ENCODE assay signal across 1 cellular context in genomic region chr5:116842514-116842924, GRCh38.
A peak's percentile ranks its signal among the peaks of the same experiment; 100 is the strongest.
TF ChIP-seq lines count a peak whose summit lies in the region.

No MANE protein-coding gene starts in this region.

TF ChIP-seq in HEK293, 187 proteins besides CTCF, POLR2A, EP300 and RAD21 (continued from another document):
- TF ChIP-seq ZSCAN5A (tag by site-specific recombination; IDR thresholded peaks at IDR 0.05), result no peak
- TF ChIP-seq, protein P1, sequence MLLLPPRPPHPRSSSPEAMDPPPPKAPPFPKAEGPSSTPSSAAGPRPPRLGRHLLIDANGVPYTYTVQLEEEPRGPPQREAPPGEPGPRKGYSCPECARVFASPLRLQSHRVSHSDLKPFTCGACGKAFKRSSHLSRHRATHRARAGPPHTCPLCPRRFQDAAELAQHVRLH (tag by site-specific recombination; IDR thresholded peaks at IDR 0.05), result peak; percentile 45; the same call in 1 of the 2 replicates
- no peak for TF ChIP-seq ZNF155 (tag by site-specific recombination; IDR thresholded peaks at IDR 0.05)
- TF ChIP-seq EGR2 (tag by site-specific recombination; IDR thresholded peaks at IDR 0.05; ENCODE audit: low read depth), result no peak
- TF ChIP-seq ZNF843 (tag by site-specific recombination; IDR thresholded peaks at IDR 0.05), result peak; percentile 97
- TF ChIP-seq, protein P2, sequence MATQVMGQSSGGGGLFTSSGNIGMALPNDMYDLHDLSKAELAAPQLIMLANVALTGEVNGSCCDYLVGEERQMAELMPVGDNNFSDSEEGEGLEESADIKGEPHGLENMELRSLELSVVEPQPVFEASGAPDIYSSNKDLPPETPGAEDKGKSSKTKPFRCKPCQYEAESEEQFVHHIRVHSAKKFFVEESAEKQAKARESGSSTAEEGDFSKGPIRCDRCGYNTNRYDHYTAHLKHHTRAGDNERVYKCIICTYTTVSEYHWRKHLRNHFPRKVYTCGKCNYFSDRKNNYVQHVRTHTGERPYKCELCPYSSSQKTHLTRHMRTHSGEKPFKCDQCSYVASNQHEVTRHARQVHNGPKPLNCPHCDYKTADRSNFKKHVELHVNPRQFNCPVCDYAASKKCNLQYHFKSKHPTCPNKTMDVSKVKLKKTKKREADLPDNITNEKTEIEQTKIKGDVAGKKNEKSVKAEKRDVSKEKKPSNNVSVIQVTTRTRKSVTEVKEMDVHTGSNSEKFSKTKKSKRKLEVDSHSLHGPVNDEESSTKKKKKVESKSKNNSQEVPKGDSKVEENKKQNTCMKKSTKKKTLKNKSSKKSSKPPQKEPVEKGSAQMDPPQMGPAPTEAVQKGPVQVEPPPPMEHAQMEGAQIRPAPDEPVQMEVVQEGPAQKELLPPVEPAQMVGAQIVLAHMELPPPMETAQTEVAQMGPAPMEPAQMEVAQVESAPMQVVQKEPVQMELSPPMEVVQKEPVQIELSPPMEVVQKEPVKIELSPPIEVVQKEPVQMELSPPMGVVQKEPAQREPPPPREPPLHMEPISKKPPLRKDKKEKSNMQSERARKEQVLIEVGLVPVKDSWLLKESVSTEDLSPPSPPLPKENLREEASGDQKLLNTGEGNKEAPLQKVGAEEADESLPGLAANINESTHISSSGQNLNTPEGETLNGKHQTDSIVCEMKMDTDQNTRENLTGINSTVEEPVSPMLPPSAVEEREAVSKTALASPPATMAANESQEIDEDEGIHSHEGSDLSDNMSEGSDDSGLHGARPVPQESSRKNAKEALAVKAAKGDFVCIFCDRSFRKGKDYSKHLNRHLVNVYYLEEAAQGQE (tag by site-specific recombination; IDR thresholded peaks at IDR 0.05), result no peak
- no peak for TF ChIP-seq SP3 (tag by site-specific recombination; IDR thresholded peaks at IDR 0.05)
- no peak for TF ChIP-seq ZIC2 (tag by site-specific recombination; IDR thresholded peaks at IDR 0.05)
- TF ChIP-seq TRIM28 (IDR thresholded peaks at IDR 0.05; ENCODE audit: borderline replicate concordance, low read length), result peak; percentile 80; the same call in 1 of the 2 replicates
- TF ChIP-seq, protein P3, sequence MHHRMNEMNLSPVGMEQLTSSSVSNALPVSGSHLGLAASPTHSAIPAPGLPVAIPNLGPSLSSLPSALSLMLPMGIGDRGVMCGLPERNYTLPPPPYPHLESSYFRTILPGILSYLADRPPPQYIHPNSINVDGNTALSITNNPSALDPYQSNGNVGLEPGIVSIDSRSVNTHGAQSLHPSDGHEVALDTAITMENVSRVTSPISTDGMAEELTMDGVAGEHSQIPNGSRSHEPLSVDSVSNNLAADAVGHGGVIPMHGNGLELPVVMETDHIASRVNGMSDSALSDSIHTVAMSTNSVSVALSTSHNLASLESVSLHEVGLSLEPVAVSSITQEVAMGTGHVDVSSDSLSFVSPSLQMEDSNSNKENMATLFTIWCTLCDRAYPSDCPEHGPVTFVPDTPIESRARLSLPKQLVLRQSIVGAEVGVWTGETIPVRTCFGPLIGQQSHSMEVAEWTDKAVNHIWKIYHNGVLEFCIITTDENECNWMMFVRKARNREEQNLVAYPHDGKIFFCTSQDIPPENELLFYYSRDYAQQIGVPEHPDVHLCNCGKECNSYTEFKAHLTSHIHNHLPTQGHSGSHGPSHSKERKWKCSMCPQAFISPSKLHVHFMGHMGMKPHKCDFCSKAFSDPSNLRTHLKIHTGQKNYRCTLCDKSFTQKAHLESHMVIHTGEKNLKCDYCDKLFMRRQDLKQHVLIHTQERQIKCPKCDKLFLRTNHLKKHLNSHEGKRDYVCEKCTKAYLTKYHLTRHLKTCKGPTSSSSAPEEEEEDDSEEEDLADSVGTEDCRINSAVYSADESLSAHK (tag by site-specific recombination; IDR thresholded peaks at IDR 0.05), result peak; percentile 63; the same call in 1 of the 2 replicates
- TF ChIP-seq ZNF223 (tag by site-specific recombination; IDR thresholded peaks at IDR 0.05), result no peak
- no peak for TF ChIP-seq MZF1 (tag by site-specific recombination; IDR thresholded peaks at IDR 0.05; ENCODE audit: borderline replicate concordance)
- TF ChIP-seq GFI1B (tag by site-specific recombination; IDR thresholded peaks at IDR 0.05), result peak; percentile 56; the same call in 1 of the 2 replicates
